8 cellular contexts compared by ENCODE assay signal in genomic region chr14:24213866-24214652, GRCh38. TPM values are rescaled to one million over a fixed set of nuclear protein-coding genes. Genes with fewer than 3 reads are reported as not detected.
DNase-seq lines count a peak whose midpoint lies in the region; ATAC-seq lines count a peak whose summit lies in the region.

No MANE protein-coding gene starts in this region.

- H3K9ac ChIP-seq in HUES48 (ENCODE audit: low read depth, low read length): 0 out of 2 replicates have a peak overlapping the region, but pooled peaks have one; percentile 32

- H3K36me3 Mint-ChIP-seq in activated T-helper 17 cell treated with anti-CD3 and anti-CD28 coated beads, Interleukin-2, amount 50 U/mL, for 72 hours (ENCODE audit: low read depth): peaks cover 79% of the 10 kb centered on the region
- peaks cover 86% of the 10 kb centered on the region for H3K36me3 Mint-ChIP-seq in stimulated activated effector memory CD8-positive, alpha-beta T cell treated with anti-CD3 and anti-CD28 coated beads, Interleukin-12 subunit alpha, Interleukin-12 subunit beta, amount 100 ng/mL, for 72 hours

- H3K27me3 ChIP-seq in HUES48 (ENCODE audit: control insufficient read depth, insufficient read depth, low read length) (no peaks in the 10 kb centered on the region), iPS DF 6.9 (ENCODE audit: control insufficient read depth, insufficient read depth, low read length) (no peaks in the 10 kb centered on the region)

- H3K9me3 Mint-ChIP-seq in activated T-helper 17 cell treated with anti-CD3 and anti-CD28 coated beads, Interleukin-2, amount 50 U/mL, for 72 hours: no peaks in the 10 kb centered on the region
- H3K9me3 Mint-ChIP-seq in stimulated activated effector memory CD8-positive, alpha-beta T cell treated with anti-CD3 and anti-CD28 coated beads, Interleukin-12 subunit alpha, Interleukin-12 subunit beta, amount 100 ng/mL, for 72 hours: no peaks in the 10 kb centered on the region

- H3K9me3 ChIP-seq in HUES48 (ENCODE audit: control insufficient read depth, insufficient read depth, low read length): no peaks in the 10 kb centered on the region
- no peaks in the 10 kb centered on the region for H3K9me3 ChIP-seq in iPS DF 6.9 (ENCODE audit: control insufficient read depth, insufficient read depth, low read length)

- H3K4me1 ChIP-seq in HUES48 (ENCODE audit: control insufficient read depth, insufficient read depth, low read length): peaks cover 5% of the 10 kb centered on the region
- H3K4me1 ChIP-seq in iPS DF 6.9 (ENCODE audit: control insufficient read depth, insufficient read depth, low read length): peaks cover 2% of the 10 kb centered on the region; the same call in 1 of the 2 replicates

- H3K27ac Mint-ChIP-seq in activated T-helper 17 cell treated with anti-CD3 and anti-CD28 coated beads, Interleukin-2, amount 50 U/mL, for 72 hours: peak overlapping the region; percentile 88
- H3K27ac Mint-ChIP-seq in stimulated activated effector memory CD8-positive, alpha-beta T cell treated with anti-CD3 and anti-CD28 coated beads, Interleukin-12 subunit alpha, Interleukin-12 subunit beta, amount 100 ng/mL, for 72 hours: peak overlapping the region; percentile 98

- no peaks in the 10 kb centered on the region for H3K27me3 Mint-ChIP-seq in activated T-helper 17 cell treated with anti-CD3 and anti-CD28 coated beads, Interleukin-2, amount 50 U/mL, for 72 hours

- peaks cover 29% of the 10 kb centered on the region for H3K4me1 Mint-ChIP-seq in activated T-helper 17 cell treated with anti-CD3 and anti-CD28 coated beads, Interleukin-2, amount 50 U/mL, for 72 hours
- peaks cover 63% of the 10 kb centered on the region for H3K4me1 Mint-ChIP-seq in stimulated activated effector memory CD8-positive, alpha-beta T cell treated with anti-CD3 and anti-CD28 coated beads, Interleukin-12 subunit alpha, Interleukin-12 subunit beta, amount 100 ng/mL, for 72 hours

- DNase-seq in iPS DF 6.9 (ENCODE audit: low read depth, low spot score) (no peak), NCI-H524 (lab: John Stamatoyannopoulos, UW) (no peak)
- no peak for DNase-seq in stimulated activated effector memory CD8-positive, alpha-beta T cell treated with anti-CD3 and anti-CD28 coated beads, Interleukin-12 subunit alpha, Interleukin-12 subunit beta, amount 100 ng/mL, for 72 hours (ENCODE audit: low spot score in 2 of 2)
- DNase-seq in stimulated activated CD4-positive, alpha-beta T cell treated with anti-CD3 and anti-CD28 coated beads, Interleukin-2, amount 100 ng/mL, for 48 hours: no peak

- H3K4me3 ChIP-seq in HUES48 (ENCODE audit: low read depth, low read length): peak overlapping the region; percentile 77
- H3K4me3 ChIP-seq in iPS DF 6.9 (ENCODE audit: low read length): peak overlapping the region; percentile 22; the same call in 1 of the 2 replicates

- H3K27ac ChIP-seq in HUES48 (ENCODE audit: low read depth, low read length): peak overlapping the region; percentile 99
- H3K27ac ChIP-seq in iPS DF 6.9 (ENCODE audit: low read length): no peak overlapping the region

- no CpG with 5 or more reads among the region's 7 CpGs for WGBS in iPS DF 6.9 (ENCODE audit: insufficient coverage, insufficient read length)

- no peak for ATAC-seq in activated T-helper 17 cell treated with anti-CD3 and anti-CD28 coated beads, Interleukin-2, amount 50 U/mL, for 72 hours (replicated peaks)
- no peak for ATAC-seq in stimulated activated effector memory CD8-positive, alpha-beta T cell treated with anti-CD3 and anti-CD28 coated beads, Interleukin-12 subunit alpha, Interleukin-12 subunit beta, amount 100 ng/mL, for 72 hours
- ATAC-seq in GM18502 (IDR thresholded peaks at IDR 0.05; ENCODE audit: poor library complexity, unreplicated experiment): no peak
- no peak for ATAC-seq in HG03280 (IDR thresholded peaks at IDR 0.05; ENCODE audit: unreplicated experiment)

- peak overlapping the region; percentile 81 for H3K4me3 Mint-ChIP-seq in activated T-helper 17 cell treated with anti-CD3 and anti-CD28 coated beads, Interleukin-2, amount 50 U/mL, for 72 hours
- H3K4me3 Mint-ChIP-seq in stimulated activated effector memory CD8-positive, alpha-beta T cell treated with anti-CD3 and anti-CD28 coated beads, Interleukin-12 subunit alpha, Interleukin-12 subunit beta, amount 100 ng/mL, for 72 hours: peak overlapping the region; percentile 91

- H3K36me3 ChIP-seq in HUES48 (ENCODE audit: control insufficient read depth, insufficient read depth, low read length): peaks cover 44% of the 10 kb centered on the region
- peaks cover 8% of the 10 kb centered on the region for H3K36me3 ChIP-seq in iPS DF 6.9 (ENCODE audit: control insufficient read depth, insufficient read depth, low read length)

RNA-seq across cellular contexts. Expression of gene CHMP4A, which starts 0.8 kb away (rescaled TPM):
- total RNA-seq in activated T-helper 17 cell treated with anti-CD3 and anti-CD28 coated beads, Interleukin-2, amount 50 U/mL, for 72 hours: 10 to 100 TPM; 62.8 to 69.8 TPM

RNA-seq across cellular contexts. Expression of gene MDP1, which starts 1.8 kb away (rescaled TPM):
- 1 to 10 TPM; 4.0 to 7.1 TPM for total RNA-seq in activated T-helper 17 cell treated with anti-CD3 and anti-CD28 coated beads, Interleukin-2, amount 50 U/mL, for 72 hours

RNA-seq across cellular contexts. Expression of gene TSSK4, which starts 8.6 kb away (rescaled TPM):
- total RNA-seq in activated T-helper 17 cell treated with anti-CD3 and anti-CD28 coated beads, Interleukin-2, amount 50 U/mL, for 72 hours: under 1 TPM in 1 of 2 donors, not detected in 1; 0.82 TPM

RNA-seq across cellular contexts. Expression of gene NEDD8, which starts 18.1 kb away (rescaled TPM):
- 100 to 1,000 TPM; 128 to 243 TPM for total RNA-seq in activated T-helper 17 cell treated with anti-CD3 and anti-CD28 coated beads, Interleukin-2, amount 50 U/mL, for 72 hours

RNA-seq across cellular contexts. Expression of gene GMPR2, which starts 18.7 kb away (rescaled TPM):
- total RNA-seq in activated T-helper 17 cell treated with anti-CD3 and anti-CD28 coated beads, Interleukin-2, amount 50 U/mL, for 72 hours: 10 to 100 TPM; 73.2 to 85.0 TPM
